8 cellular contexts compared by ENCODE assay signal in the genomic region with DNA sequence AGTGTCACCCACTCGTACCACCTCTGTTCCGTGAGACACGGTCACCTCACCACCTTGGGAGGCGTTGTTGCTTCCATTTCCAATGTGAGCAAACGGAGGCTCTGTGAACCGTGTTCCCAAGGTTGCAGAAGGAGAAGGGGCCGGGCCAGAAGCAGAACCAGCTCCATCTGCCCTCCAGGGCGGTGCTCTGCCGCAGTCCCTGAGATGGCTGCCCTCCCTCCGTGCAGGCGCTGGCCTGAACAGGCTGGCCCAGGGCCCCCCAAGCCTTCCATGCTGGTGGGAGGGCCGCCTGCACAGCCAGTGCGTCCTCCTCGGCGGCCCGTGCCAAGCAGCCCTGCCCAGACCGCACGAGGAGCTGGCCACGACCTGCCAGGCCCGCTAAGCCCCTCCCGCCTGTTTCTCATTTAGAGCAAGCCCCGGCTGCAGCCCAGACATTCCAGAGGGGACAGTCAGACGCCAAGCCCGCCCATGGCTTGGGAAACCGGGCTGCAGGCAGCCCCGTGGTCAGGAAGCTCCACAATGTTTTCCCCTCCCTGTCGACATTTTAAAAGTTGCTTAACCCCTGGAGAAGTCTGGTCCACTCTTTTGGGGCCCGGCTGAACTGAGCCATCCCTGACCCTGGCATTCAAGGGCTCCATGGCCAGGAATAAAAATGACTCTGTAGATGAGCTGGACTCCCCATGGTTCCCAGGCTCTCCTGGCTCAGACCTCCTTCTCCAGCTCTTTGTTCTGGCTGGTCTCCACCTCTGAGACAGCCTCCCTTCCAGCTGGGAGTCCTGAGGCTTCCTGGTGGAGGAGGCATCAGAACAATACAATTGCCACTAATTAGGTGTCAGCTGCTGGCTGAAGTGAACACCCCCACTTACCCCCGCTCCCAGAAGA.
DNase-seq lines count a peak whose midpoint lies in the region; ATAC-seq and TF ChIP-seq lines count a peak whose summit lies in the region.

No MANE protein-coding gene starts in this region.

- H3K27ac Mint-ChIP-seq in glutamatergic neuron (ENCODE audit: unreplicated experiment): no peak overlapping the region
- no peak overlapping the region for H3K27ac Mint-ChIP-seq in activated CD4-positive, alpha-beta memory T cell treated with anti-CD3 and anti-CD28 coated beads, Interleukin-2, amount 10 ng/mL, durations not matched to agents 7 days and 5 days

- CTCF ChIA-PET in activated CD4-positive, alpha-beta memory T cell treated with anti-CD3 and anti-CD28 coated beads, Interleukin-2, amount 10 ng/mL, durations not matched to agents 7 days and 5 days (lab: Charles Lee): no interaction called here

- POLR2A ChIA-PET in activated CD4-positive, alpha-beta memory T cell treated with anti-CD3 and anti-CD28 coated beads, Interleukin-2, amount 10 ng/mL, durations not matched to agents 7 days and 5 days (lab: Charles Lee): no interaction called here

- peak overlapping the region; percentile 56 for H3K9ac ChIP-seq in adipocyte (ENCODE audit: low read length)

- peaks cover 14% of the 10 kb centered on the region for H3K36me3 Mint-ChIP-seq in glutamatergic neuron (ENCODE audit: unreplicated experiment)
- H3K36me3 Mint-ChIP-seq in activated CD4-positive, alpha-beta memory T cell treated with anti-CD3 and anti-CD28 coated beads, Interleukin-2, amount 10 ng/mL, durations not matched to agents 7 days and 5 days (ENCODE audit: low read depth): no peaks in the 10 kb centered on the region

- peaks cover 1% of the 10 kb centered on the region for H3K4me1 Mint-ChIP-seq in glutamatergic neuron (ENCODE audit: low read depth, unreplicated experiment)
- no peaks in the 10 kb centered on the region for H3K4me1 Mint-ChIP-seq in activated CD4-positive, alpha-beta memory T cell treated with anti-CD3 and anti-CD28 coated beads, Interleukin-2, amount 10 ng/mL, durations not matched to agents 7 days and 5 days

- H3K27me3 ChIP-seq in adipocyte (replicated peaks; ENCODE audit: control insufficient read depth, insufficient read depth, low read length) (peaks cover 6% of the 10 kb centered on the region), right atrium auricular region (no peaks in the 10 kb centered on the region)

- H3K36me3 ChIP-seq in adipocyte (ENCODE audit: control insufficient read depth, insufficient read depth, low read length, severe bottlenecking): no peaks in the 10 kb centered on the region
- H3K36me3 ChIP-seq in right atrium auricular region: no peaks in the 10 kb centered on the region

- H3K9me3 ChIP-seq in adipocyte (ENCODE audit: control insufficient read depth, low read length): no peaks in the 10 kb centered on the region
- no peaks in the 10 kb centered on the region for H3K9me3 ChIP-seq in right atrium auricular region

- in situ Hi-C loops in G401 (cut with HindIII; ENCODE audit: low sequenced_read_pairs): no loop called here

- no peak overlapping the region for H3K4me3 Mint-ChIP-seq in glutamatergic neuron (ENCODE audit: unreplicated experiment)
- H3K4me3 Mint-ChIP-seq in activated CD4-positive, alpha-beta memory T cell treated with anti-CD3 and anti-CD28 coated beads, Interleukin-2, amount 10 ng/mL, durations not matched to agents 7 days and 5 days: no peak overlapping the region

- no peaks in the 10 kb centered on the region for H3K27me3 Mint-ChIP-seq in glutamatergic neuron (ENCODE audit: unreplicated experiment)
- H3K27me3 Mint-ChIP-seq in activated CD4-positive, alpha-beta memory T cell treated with anti-CD3 and anti-CD28 coated beads, Interleukin-2, amount 10 ng/mL, durations not matched to agents 7 days and 5 days: no peaks in the 10 kb centered on the region

- ATAC-seq in HG03097 (IDR thresholded peaks at IDR 0.05; ENCODE audit: low FRiP score, unreplicated experiment) (no peak), HG03378 (IDR thresholded peaks at IDR 0.05; ENCODE audit: unreplicated experiment) (no peak)

- H3K27ac ChIP-seq in right atrium auricular region: peak overlapping the region; percentile 31 to 57

- peaks cover 13% of the 10 kb centered on the region for H3K4me1 ChIP-seq in adipocyte (ENCODE audit: control insufficient read depth, insufficient read depth, low read length)
- H3K4me1 ChIP-seq in right atrium auricular region: peaks cover 0 to 14% of the 10 kb centered on the region in 2 donors

- H3K4me3 ChIP-seq in adipocyte (ENCODE audit: low read length) (peak overlapping the region; percentile 32), right atrium auricular region (peak overlapping the region in 1 of 2 donors; percentile 26), retinal pigment epithelial cell (ENCODE audit: low read length) (no peak overlapping the region)

- DNase-seq in G401 (ENCODE audit: low spot score) (peak; percentile 40), adipocyte (ENCODE audit: low read depth) (peak; percentile 98), right atrium auricular region (ENCODE audit: low spot score) (peak; percentile 92), retinal pigment epithelial cell (ENCODE audit: low read depth) (peak; percentile 93), glutamatergic neuron (no peak)
- no peak for DNase-seq in activated CD4-positive, alpha-beta memory T cell treated with anti-CD3 and anti-CD28 coated beads, Interleukin-2, amount 10 ng/mL, durations not matched to agents 7 days and 5 days

- no peaks in the 10 kb centered on the region for H3K9me3 Mint-ChIP-seq in glutamatergic neuron (ENCODE audit: unreplicated experiment)
- H3K9me3 Mint-ChIP-seq in activated CD4-positive, alpha-beta memory T cell treated with anti-CD3 and anti-CD28 coated beads, Interleukin-2, amount 10 ng/mL, durations not matched to agents 7 days and 5 days: no peaks in the 10 kb centered on the region

- TF ChIP-seq CTCF in right atrium auricular region (IDR thresholded peaks at IDR 0.05) (no peak), retinal pigment epithelial cell (conservative IDR thresholded peaks at IDR 0.05; ENCODE audit: low read depth, low read length) (no peak), glutamatergic neuron (IDR thresholded peaks at IDR 0.05; ENCODE audit: partially characterized antibody, unreplicated experiment) (no peak)

Comparison
In these comparisons a context has a peak if more than half of its experiments do, and no peak if none do; other contexts are left out.
1. DNase-seq: peak in G401 (single experiment), adipocyte (single experiment), right atrium auricular region (single experiment) and retinal pigment epithelial cell (single experiment); none in glutamatergic neuron (single experiment) and activated CD4-positive, alpha-beta memory T cell treated with anti-CD3 and anti-CD28 coated beads, Interleukin-2, amount 10 ng/mL, durations not matched to agents 7 days and 5 days (single experiment).